8 cellular contexts compared by ENCODE assay signal in genomic region chr5:154646841-154647759, GRCh38.
A peak's percentile ranks its signal among the peaks of the same experiment; 100 is the strongest.
DNase-seq lines count a peak whose midpoint lies in the region; ATAC-seq, FAIRE-seq and TF ChIP-seq lines count a peak whose summit lies in the region.

No MANE protein-coding gene starts in this region.

- no peaks in the 10 kb centered on the region for H3K9me2 ChIP-seq in MM.1S (replicated peaks; ENCODE audit: insufficient read depth, low read length)

- no peaks in the 10 kb centered on the region for H3K36me3 ChIP-seq in HepG2 (replicated peaks in 1 of 2; ENCODE audit: control insufficient read depth in 1 of 2, insufficient read depth in 2 of 2, low read length in 2 of 2)
- no peaks in the 10 kb centered on the region for H3K36me3 ChIP-seq in MM.1S (replicated peaks; ENCODE audit: insufficient read depth, low read length)

- H4K20me1 ChIP-seq in HepG2 (ENCODE audit: insufficient read depth, low read length) (no peaks in the 10 kb centered on the region), MM.1S (ENCODE audit: insufficient read depth, low read length) (no peaks in the 10 kb centered on the region)

- 60% methylated on average over 31 of the region's 55 CpGs for WGBS in HepG2 (ENCODE audit: low lambda C conversion rate)

- peak; percentile 96 for ATAC-seq in GM19463 (IDR thresholded peaks at IDR 0.05; ENCODE audit: unreplicated experiment)
- peak; percentile 91 for ATAC-seq in HepG2
- no peak for ATAC-seq in GM19452 (IDR thresholded peaks at IDR 0.05; ENCODE audit: unreplicated experiment)

- peak; percentile 32 to 65; a peak in 3 of 4 replicates for TF ChIP-seq EP300 in HepG2 (IDR thresholded peaks at IDR 0.05; ENCODE audit: low read depth in 2 of 2, low read length in 2 of 2)
- TF ChIP-seq EP300 in HepG2 (CRISPR knock-in tag; IDR thresholded peaks at IDR 0.05; ENCODE audit: borderline replicate concordance), result 0 out of 2 replicates have a peak, but pooled peaks have one; percentile 24

- H3K9ac ChIP-seq in HepG2 (ENCODE audit: insufficient read depth, low read depth, low read length) (peak overlapping the region; percentile 62), MM.1S (ENCODE audit: low read length) (no peak overlapping the region)

- CTCF ChIA-PET in HepG2 (lab: Yijun Ruan, JAX; ENCODE audit: low intra/inter-chr PET ratio, low total read pairs), result no interaction called here

- peak in 1 of 2 experiments; percentile 80; a peak in 2 of 4 replicates for TF ChIP-seq POLR2A in HepG2 (IDR thresholded peaks at IDR 0.05; ENCODE audit: insufficient read depth in 1 of 2, low read depth in 2 of 2, low read length in 2 of 2)

- no peaks in the 10 kb centered on the region for H3K9me3 ChIP-seq in HepG2 (ENCODE audit: low read length)
- H3K9me3 ChIP-seq in MM.1S (replicated peaks; ENCODE audit: insufficient read depth, low read length), result no peaks in the 10 kb centered on the region

- peak overlapping the region; percentile 41 for H3K4me3 Mint-ChIP-seq in chondrocyte (ENCODE audit: unreplicated experiment)
- H3K4me3 Mint-ChIP-seq in stimulated activated naive CD8-positive, alpha-beta T cell treated with anti-CD3 and anti-CD28 coated beads, Interleukin-15, Interleukin-2, amounts not matched to agents 100 ng/mL and 50 ng/mL, for 24 hours, result peak overlapping the region; percentile 74

- H3K27ac ChIP-seq in HepG2 (ENCODE audit: extremely low read length, insufficient read depth, low read length) (peak overlapping the region; percentile 74), MM.1S (ENCODE audit: low read length) (no peak overlapping the region)

- H3K27ac Mint-ChIP-seq in chondrocyte (ENCODE audit: unreplicated experiment), result no peak overlapping the region
- peak overlapping the region; percentile 21 for H3K27ac Mint-ChIP-seq in stimulated activated naive CD8-positive, alpha-beta T cell treated with anti-CD3 and anti-CD28 coated beads, Interleukin-15, Interleukin-2, amounts not matched to agents 100 ng/mL and 50 ng/mL, for 24 hours

- H3K9me3 Mint-ChIP-seq in chondrocyte (ENCODE audit: low read depth), result peaks cover 11% of the 10 kb centered on the region
- no peaks in the 10 kb centered on the region for H3K9me3 Mint-ChIP-seq in stimulated activated naive CD8-positive, alpha-beta T cell treated with anti-CD3 and anti-CD28 coated beads, Interleukin-15, Interleukin-2, amounts not matched to agents 100 ng/mL and 50 ng/mL, for 24 hours

- H3K79me2 ChIP-seq in HepG2 (ENCODE audit: insufficient read depth, low read length) (no peaks in the 10 kb centered on the region), MM.1S (ENCODE audit: low read length) (no peaks in the 10 kb centered on the region)

- peaks cover 7% of the 10 kb centered on the region for H3K4me1 Mint-ChIP-seq in chondrocyte (ENCODE audit: low read depth)
- H3K4me1 Mint-ChIP-seq in stimulated activated naive CD8-positive, alpha-beta T cell treated with anti-CD3 and anti-CD28 coated beads, Interleukin-15, Interleukin-2, amounts not matched to agents 100 ng/mL and 50 ng/mL, for 24 hours (ENCODE audit: low read depth), result peaks cover 15% of the 10 kb centered on the region

- H3K27me3 ChIP-seq in HepG2 (ENCODE audit: control insufficient read depth in 1 of 2, insufficient read depth in 2 of 2, low read length in 2 of 2) (no peaks in the 10 kb centered on the region), MM.1S (replicated peaks; ENCODE audit: insufficient read depth, low read length) (no peaks in the 10 kb centered on the region)

- POLR2A ChIA-PET in HepG2 (lab: Yijun Ruan, JAX), result interaction anchor here (0.5 to 1.5 kb wide), 21 partner anchors 11 to 306 kb away, joined by 3 to 12 read pairs (median 3); partner anchors contain the start of genes CNOT8 and GEMIN5

- peak overlapping the region; percentile 98 for H3K4me2 ChIP-seq in HepG2 (ENCODE audit: low read depth, low read length)
- no peak overlapping the region for H3K4me2 ChIP-seq in MM.1S (ENCODE audit: low read depth, low read length)

- H2AFZ ChIP-seq in HepG2 (ENCODE audit: low read length), result peak overlapping the region; percentile 64
- H2AFZ ChIP-seq in MM.1S (ENCODE audit: low read length), result no peak overlapping the region

- intact Hi-C loops in HepG2 (cut with micrococcal nuclease; ENCODE audit: unreplicated experiment), result loop anchor here (1.0 to 10.0 kb wide), 2 partner anchors 290 to 358 kb away; no protein-coding TSS in a partner anchor

- TSS peak; percentile 95 for BruUV-seq in HepG2 (replicated peaks; lab: Mats Ljungman, UMichigan)

- H3K4me3 ChIP-seq in HepG2 (replicated peaks in 1 of 3; ENCODE audit: insufficient read depth in 1 of 3, low read depth in 2 of 3, low read length in 3 of 3) (peak overlapping the region; percentile 62 to 75 (median 63)), MM.1S (ENCODE audit: low read length) (no peak overlapping the region)

- peak; percentile 79 for DNase-seq in COLO668 (lab: John Stamatoyannopoulos, UW; ENCODE audit: unreplicated experiment)
- peak; percentile 16 for DNase-seq in NCI-H510A (lab: John Stamatoyannopoulos, UW)
- peak; percentile 70 for DNase-seq in chondrocyte (ENCODE audit: low spot score)
- DNase-seq in HepG2 (ENCODE audit: low spot score), result peak; percentile 83
- DNase-seq in MM.1S, result no peak

- H3K4me1 ChIP-seq in HepG2 (ENCODE audit: insufficient read depth, low read length) (peaks cover 67% of the 10 kb centered on the region), MM.1S (ENCODE audit: low read length) (no peaks in the 10 kb centered on the region)

- TF ChIP-seq CTCF in chondrocyte (IDR thresholded peaks at IDR 0.05) (no peak), HepG2 (CRISPR knock-in tag; IDR thresholded peaks at IDR 0.05) (0 out of 2 replicates have a peak, but pooled peaks have one; percentile 16), MM.1S (IDR thresholded peaks at IDR 0.05; ENCODE audit: low read length) (no peak)

- TF ChIP-seq RAD21 in HepG2 (CRISPR knock-in tag; IDR thresholded peaks at IDR 0.05), result no peak

- in situ Hi-C loops in HepG2 (cut with HindIII; ENCODE audit: extremely low pct_ligation_motif_present, low pct_unique_long_range_greater_than_20kb), result loop anchor here (5.0 to 10.0 kb wide), 2 partner anchors 165 to 358 kb away; no protein-coding TSS in a partner anchor

- H3K27me3 Mint-ChIP-seq in chondrocyte (ENCODE audit: low read depth), result peaks cover 12% of the 10 kb centered on the region
- peaks cover 17% of the 10 kb centered on the region for H3K27me3 Mint-ChIP-seq in stimulated activated naive CD8-positive, alpha-beta T cell treated with anti-CD3 and anti-CD28 coated beads, Interleukin-15, Interleukin-2, amounts not matched to agents 100 ng/mL and 50 ng/mL, for 24 hours

- H3K36me3 Mint-ChIP-seq in chondrocyte (ENCODE audit: low read depth), result no peaks in the 10 kb centered on the region
- H3K36me3 Mint-ChIP-seq in stimulated activated naive CD8-positive, alpha-beta T cell treated with anti-CD3 and anti-CD28 coated beads, Interleukin-15, Interleukin-2, amounts not matched to agents 100 ng/mL and 50 ng/mL, for 24 hours (ENCODE audit: low read depth), result no peaks in the 10 kb centered on the region

- peak; percentile 32 for FAIRE-seq in HepG2 (lab: Jason Lieb, UNC)

- H3F3A ChIP-seq in MM.1S (ENCODE audit: insufficient read depth, low read length), result no peaks in the 10 kb centered on the region

TF ChIP-seq in HepG2, 621 proteins besides CTCF, POLR2A, EP300 and RAD21 (continues in another document):
- TF ChIP-seq TCF7 (IDR thresholded peaks at IDR 0.05; ENCODE audit: low read depth) (peak; percentile 86), TAF1 (CRISPR knock-in tag; IDR thresholded peaks at IDR 0.05) (peak; percentile 39), ZNF205 (CRISPR knock-in tag; IDR thresholded peaks at IDR 0.05) (0 out of 2 replicates have a peak, but pooled peaks have one; percentile 19), NRL (CRISPR knock-in tag; IDR thresholded peaks at IDR 0.05; ENCODE audit: borderline replicate concordance) (peak; percentile 67; the same call in 1 of the 2 replicates), RBFOX2 (IDR thresholded peaks at IDR 0.05; ENCODE audit: low read depth, low read length) (peak; percentile 46; the same call in 1 of the 2 replicates), EHMT2 (IDR thresholded peaks at IDR 0.05; ENCODE audit: borderline replicate concordance, low read depth, low read length) (peak; percentile 30; the same call in 1 of the 2 replicates), KLF15 (CRISPR knock-in tag; IDR thresholded peaks at IDR 0.05; ENCODE audit: borderline replicate concordance) (no peak), ZNF501 (CRISPR knock-in tag; IDR thresholded peaks at IDR 0.05) (peak; percentile 66; the same call in 1 of the 2 replicates), ZSCAN9 (CRISPR knock-in tag; IDR thresholded peaks at IDR 0.05; ENCODE audit: borderline replicate concordance) (no peak), PHF21A (CRISPR knock-in tag; IDR thresholded peaks at IDR 0.05) (peak; percentile 81; the same call in 1 of the 2 replicates), HNF4A (CRISPR knock-in tag; IDR thresholded peaks at IDR 0.05) (peak; percentile 94), FOXK1 (CRISPR knock-in tag; IDR thresholded peaks at IDR 0.05; ENCODE audit: borderline replicate concordance, low read depth) (no peak), YY1 (IDR thresholded peaks at IDR 0.05; ENCODE audit: insufficient read depth, insufficient replicate concordance, low read depth, low read length) (peak; percentile 41), ZNF549 (CRISPR knock-in tag; IDR thresholded peaks at IDR 0.05) (no peak), MTERF4 (CRISPR knock-in tag; IDR thresholded peaks at IDR 0.05) (peak; percentile 44; the same call in 1 of the 2 replicates), NCOR1 (IDR thresholded peaks at IDR 0.05; ENCODE audit: borderline replicate concordance, low read length) (peak; percentile 78; the same call in 1 of the 2 replicates), ZNF138 (CRISPR knock-in tag; IDR thresholded peaks at IDR 0.05; ENCODE audit: low read depth) (0 out of 2 replicates have a peak, but pooled peaks have one; percentile 82), LCORL (IDR thresholded peaks at IDR 0.05) (no peak), LCORL (CRISPR knock-in tag; IDR thresholded peaks at IDR 0.05) (peak; percentile 78), ZNF329 (CRISPR knock-in tag; IDR thresholded peaks at IDR 0.05; ENCODE audit: low read depth) (no peak), SRF (IDR thresholded peaks at IDR 0.05; ENCODE audit: low read depth, low read length) (no peak), NFKB2 (CRISPR knock-in tag; IDR thresholded peaks at IDR 0.05; ENCODE audit: borderline replicate concordance) (peak; percentile 76; the same call in 1 of the 2 replicates), DR1 (CRISPR knock-in tag; IDR thresholded peaks at IDR 0.05) (peak; percentile 49; the same call in 1 of the 2 replicates)
